Comparison of ENCODE assay signal across 30 cellular contexts in the genomic region with DNA sequence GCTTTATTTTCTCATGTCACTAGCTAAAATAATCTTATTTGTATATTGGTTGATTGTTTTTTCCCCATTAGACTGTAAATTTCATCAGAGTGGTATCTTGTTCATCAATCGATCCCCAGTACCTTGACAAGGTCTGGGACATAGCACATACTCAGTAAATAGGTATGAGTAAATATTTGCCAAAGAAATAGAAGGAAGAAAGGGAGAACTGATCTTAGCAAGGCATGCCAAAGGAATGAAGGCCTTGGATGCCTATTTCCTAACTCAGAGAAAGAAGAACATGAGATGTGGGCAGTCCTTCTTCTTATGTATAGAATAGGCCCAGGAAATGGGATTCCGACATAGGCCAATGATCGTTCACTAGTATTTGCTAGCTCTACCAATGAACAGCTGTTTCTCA. TPM values are rescaled to one million over a fixed set of nuclear protein-coding genes. Genes with fewer than 3 reads are reported as not detected.
"Had no signal": no experiment of that assay in that cellular context is flagged by ENCODE, and none has a peak within 500 bp of the region (broad histone marks: within the 10 kb centered on the region; RNA-seq: fewer than 3 reads in every experiment).

No MANE protein-coding gene starts in this region.

- H3K9me3 Mint-ChIP-seq: immature natural killer cell; naive thymus-derived CD8-positive, alpha-beta T cell; nephron; neural crest cell had no signal

- H3K9me3 ChIP-seq: left lung, lower lobe of right lung, right atrium auricular region, right lobe of liver, stomach, testis, thyroid gland, transverse colon, upper lobe of right lung had no signal

- H3K27me3 ChIP-seq: left lung, right atrium auricular region, right lobe of liver, stomach, testis, thyroid gland, transverse colon, upper lobe of right lung had no signal

- DNase-seq: hypothalamus; immature natural killer cell; kidney; left colon; left lung; lower lobe of right lung; mammary epithelial cell; mesenchymal stem cell; naive thymus-derived CD8-positive, alpha-beta T cell; nucleus accumbens; right lobe of liver; stimulated activated CD4-positive, alpha-beta T cell treated with anti-CD3 and anti-CD28 coated beads, Interleukin-12 subunit alpha, Interleukin-12 subunit beta, amount 100 ng/mL, for 4 hours; stimulated activated CD4-positive, alpha-beta T cell treated with anti-CD3 and anti-CD28 coated beads, Interleukin-15, amount 100 ng/mL, for 24 hours; stimulated activated CD4-positive, alpha-beta T cell treated with anti-CD3 and anti-CD28 coated beads, Interleukin-2, amount 100 ng/mL, for 24 hours; stimulated activated CD4-positive, alpha-beta T cell treated with anti-CD3 and anti-CD28 coated beads, Interleukin-4, amount 100 ng/mL, for 1 hour; stimulated activated naive B cell treated with anti-CD40 and anti-IgM and Interleukin-4, amounts not matched to agents 10 μg/mL and 1 μg/mL and 100 μg/mL, for 72 hours; stimulated activated naive CD8-positive, alpha-beta T cell treated with anti-CD3 and anti-CD28 coated beads, Interleukin-15, Interleukin-2, amounts not matched to agents 100 U/mL and 50 U/mL, for 24 hours; stomach; testis; thyroid gland; transverse colon; upper lobe of right lung had no signal

- ATAC-seq: left colon; left lung; lower lobe of right lung; naive thymus-derived CD8-positive, alpha-beta T cell; right lobe of liver; stimulated activated naive B cell treated with anti-CD40 and anti-IgM and Interleukin-4, amounts not matched to agents 10 μg/mL and 1 μg/mL and 100 μg/mL, for 72 hours; stimulated activated naive CD8-positive, alpha-beta T cell treated with anti-CD3 and anti-CD28 coated beads, Interleukin-15, Interleukin-2, amounts not matched to agents 100 U/mL and 50 U/mL, for 24 hours; upper lobe of right lung had no signal

- H3K36me3 ChIP-seq: left lung, lower lobe of right lung, right atrium auricular region, right lobe of liver, thyroid gland, transverse colon, upper lobe of right lung had no signal

- H3K27ac Mint-ChIP-seq: immature natural killer cell; nephron; progenitor cell of endocrine pancreas; stimulated activated naive B cell treated with anti-CD40 and anti-IgM and Interleukin-4, amounts not matched to agents 10 μg/mL and 1 μg/mL and 100 μg/mL, for 72 hours had no signal

- H3K4me1 ChIP-seq: left lung, lower lobe of right lung, right atrium auricular region, right lobe of liver, stomach, testis, thyroid gland, transverse colon, upper lobe of right lung had no signal

- H3K27me3 Mint-ChIP-seq: naive thymus-derived CD8-positive, alpha-beta T cell; stimulated activated naive B cell treated with anti-CD40 and anti-IgM and Interleukin-4, amounts not matched to agents 10 μg/mL and 1 μg/mL and 100 μg/mL, for 72 hours had no signal

- H3K27ac ChIP-seq: left lung, lower lobe of right lung, right atrium auricular region, right lobe of liver, stomach, testis, thyroid gland, transverse colon, upper lobe of right lung had no signal

- H3K4me1 Mint-ChIP-seq: immature natural killer cell; nephron; neural crest cell; stimulated activated naive B cell treated with anti-CD40 and anti-IgM and Interleukin-4, amounts not matched to agents 10 μg/mL and 1 μg/mL and 100 μg/mL, for 72 hours had no signal

- H3K4me3 ChIP-seq: left lung, lower lobe of right lung, right atrium auricular region, right lobe of liver, stomach, testis, thyroid gland, transverse colon, upper lobe of right lung had no signal

- H3K4me3 Mint-ChIP-seq: immature natural killer cell; naive thymus-derived CD8-positive, alpha-beta T cell; nephron; neural crest cell; stimulated activated naive B cell treated with anti-CD40 and anti-IgM and Interleukin-4, amounts not matched to agents 10 μg/mL and 1 μg/mL and 100 μg/mL, for 72 hours had no signal

- FAIRE-seq: islet of Langerhans, kidney, urothelium cell line had no signal

RNA-seq across cellular contexts. Expression of a gene that starts 54.7 kb away (rescaled TPM):
- total RNA-seq: mammary epithelial cell; naive thymus-derived CD8-positive, alpha-beta T cell; neural crest cell; osteocyte; right atrium auricular region; right lobe of liver; skeletal muscle tissue; thyroid gland; upper lobe of right lung had no signal
- polyA plus RNA-seq: immature natural killer cell; naive thymus-derived CD8-positive, alpha-beta T cell had no signal
